Comparison of ENCODE assay signal across 8 cellular contexts in the genomic region with DNA sequence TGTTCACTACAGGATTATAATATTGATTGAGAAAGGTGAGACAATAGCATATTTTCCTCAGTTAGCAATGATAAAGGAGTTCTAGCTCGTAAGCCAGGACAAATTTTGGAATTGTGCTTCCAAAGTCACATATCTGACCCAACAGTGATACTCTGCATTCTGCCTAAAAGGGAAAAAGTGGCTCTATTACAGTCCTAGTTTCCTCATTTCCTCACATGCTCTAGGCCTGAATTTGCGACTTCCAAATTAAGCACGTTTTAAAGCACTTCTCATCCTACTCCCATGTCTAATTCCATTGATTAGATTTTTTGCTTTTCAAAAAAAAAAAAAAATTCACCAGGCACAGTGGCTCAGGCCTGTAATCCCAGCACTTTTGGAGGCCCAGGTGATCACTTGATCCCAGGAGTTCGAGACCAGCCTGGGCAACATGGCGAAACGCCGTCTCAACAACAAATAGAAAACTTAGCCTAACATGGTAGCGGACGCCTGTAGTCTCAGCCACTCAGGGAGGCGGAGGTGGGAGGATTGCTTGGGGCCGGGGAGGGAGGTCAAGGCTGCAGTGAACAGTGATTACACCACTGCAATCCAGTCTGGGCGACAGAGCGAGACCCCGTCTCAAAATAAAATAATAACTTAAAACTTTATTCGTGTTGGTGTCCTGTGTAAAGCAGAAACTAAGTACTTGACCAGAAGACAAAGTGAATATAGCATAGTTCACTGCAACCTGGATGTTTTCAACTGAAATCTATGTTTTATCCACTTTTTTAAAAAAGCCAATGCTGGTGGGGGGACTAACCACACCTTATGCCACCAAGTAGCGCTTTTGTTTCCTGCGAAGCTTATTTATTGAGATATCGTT. TPM values are rescaled to one million over a fixed set of nuclear protein-coding genes. Genes with fewer than 3 reads are reported as not detected.
A peak's percentile ranks its signal among the peaks of the same experiment; 100 is the strongest.
DNase-seq lines count a peak whose midpoint lies in the region; ATAC-seq and TF ChIP-seq lines count a peak whose summit lies in the region.

No MANE protein-coding gene starts in this region.

- intact Hi-C loops in CD8-positive, alpha-beta T cell (cut with DNase I, micrococcal nuclease), result loop anchor here in 1 of 2 experiments (10.0 kb wide), 1 partner anchor 54 kb away; no protein-coding TSS in a partner anchor
- intact Hi-C loops in adrenal gland (cut with DNase I), result no loop called here
- intact Hi-C loops in lower leg skin (cut with DNase I; ENCODE audit: low total_unique reads), result no loop called here
- intact Hi-C loops in vagina (cut with DNase I), result no loop called here

- POLR2A ChIA-PET in CD8-positive, alpha-beta T cell (lab: Charles Lee), result interaction anchor here (0.6 to 3.1 kb wide), 8 partner anchors 9 to 262 kb away, joined by 3 to 98 read pairs (median 8); a partner anchor contains a TSS

- H3K9me3 ChIP-seq in CD8-positive, alpha-beta T cell (ENCODE audit: low read length), result no peaks in the 10 kb centered on the region
- H3K9me3 ChIP-seq in adrenal gland (replicated peaks in 1 of 3) (no peaks in the 10 kb centered on the region), vagina (no peaks in the 10 kb centered on the region)

- peaks cover 19% of the 10 kb centered on the region for H3K36me3 Mint-ChIP-seq in CD8-positive, alpha-beta T cell

- H3K27me3 ChIP-seq in CD8-positive, alpha-beta T cell (ENCODE audit: insufficient read depth, low read length), result no peaks in the 10 kb centered on the region
- no peaks in the 10 kb centered on the region for H3K27me3 ChIP-seq in adrenal gland
- H3K27me3 ChIP-seq in vagina, result no peaks in the 10 kb centered on the region

- no peaks in the 10 kb centered on the region for H3K27me3 Mint-ChIP-seq in CD8-positive, alpha-beta T cell (ENCODE audit: low read depth)

- no peaks in the 10 kb centered on the region for H3K36me3 ChIP-seq in CD8-positive, alpha-beta T cell (ENCODE audit: insufficient read depth, low read length)
- H3K36me3 ChIP-seq in adrenal gland (replicated peaks in 1 of 2) (no peaks in the 10 kb centered on the region), vagina (no peaks in the 10 kb centered on the region)

- H3K27ac ChIP-seq in CD8-positive, alpha-beta T cell (ENCODE audit: low read depth, low read length), result peak overlapping the region; percentile 98
- H3K27ac ChIP-seq in adrenal gland (peak overlapping the region in 3 of 5 donors; percentile 98 to 100 (median 98)), vagina (peak overlapping the region; percentile 98)

- H3K4me1 Mint-ChIP-seq in CD8-positive, alpha-beta T cell (ENCODE audit: low read depth), result peaks cover 45% of the 10 kb centered on the region

- TF ChIP-seq POLR2A in adrenal gland (IDR thresholded peaks at IDR 0.05) (no peak), lower leg skin (IDR thresholded peaks at IDR 0.05) (no peak), vagina (IDR thresholded peaks at IDR 0.05) (no peak)

- CTCF ChIA-PET in CD8-positive, alpha-beta T cell (lab: Charles Lee), result interaction anchor here (4.1 kb wide), 1 partner anchor 12 kb away, joined by 83 read pairs; a partner anchor contains a TSS

- H3K4me3 Mint-ChIP-seq in CD8-positive, alpha-beta T cell, result peak overlapping the region; percentile 95

- H3K4me3 ChIP-seq in CD8-positive, alpha-beta T cell (ENCODE audit: low read depth, low read length), result peak overlapping the region; percentile 88
- H3K4me3 ChIP-seq in adrenal gland, result peak overlapping the region in 2 of 4 donors; percentile 81 to 100
- H3K4me3 ChIP-seq in lower leg skin (ENCODE audit: low read depth, poor library complexity, severe bottlenecking), result peak overlapping the region; percentile 89
- peak overlapping the region; percentile 84 to 99 for H3K4me3 ChIP-seq in vagina

- H3K4me1 ChIP-seq in CD8-positive, alpha-beta T cell (ENCODE audit: insufficient read depth, low read length), result peaks cover 24% of the 10 kb centered on the region
- peaks cover 9% of the 10 kb centered on the region in 2 donors for H3K4me1 ChIP-seq in adrenal gland (replicated peaks in 1 of 2)
- peaks cover 35% of the 10 kb centered on the region for H3K4me1 ChIP-seq in vagina

- WGBS in adrenal gland, 4 donors, result 50 to 62% (median 52%) methylated on average over 18 of the region's 18 CpGs
- WGBS in lower leg skin, 2 donors, result 67 to 68% methylated on average over 18 of the region's 18 CpGs

- no peak for ATAC-seq in CD8-positive, alpha-beta T cell
- ATAC-seq in HG02938 (IDR thresholded peaks at IDR 0.05; ENCODE audit: unreplicated experiment), result no peak

- H3K27ac Mint-ChIP-seq in CD8-positive, alpha-beta T cell, result peak overlapping the region; percentile 98

- no peak for TF ChIP-seq CTCF in CD8-positive, alpha-beta T cell (IDR thresholded peaks at IDR 0.05)
- TF ChIP-seq CTCF in adrenal gland (IDR thresholded peaks at IDR 0.05) (no peak), lower leg skin (IDR thresholded peaks at IDR 0.05) (no peak), vagina (IDR thresholded peaks at IDR 0.05) (no peak)

- DNase-seq in CD8-positive, alpha-beta T cell, result no peak
- DNase-seq in HT-29 (ENCODE audit: low spot score), result peak; percentile 36
- DNase-seq in adrenal gland, result peak in 3 of 7 donors; percentile 7 to 30 (median 25)
- DNase-seq in lower leg skin (ENCODE audit: low spot score in 2 of 2), result no peak
- no peak for DNase-seq in vagina (ENCODE audit: extremely low spot score in 2 of 2)
- DNase-seq in NCI-H1092 treated with DMSO at 0.1 percent for 48 hours (lab: John Stamatoyannopoulos, UW), result no peak
- DNase-seq in GM19238 (ENCODE audit: insufficient read length, low spot score), result no peak

- H3K9me3 Mint-ChIP-seq in CD8-positive, alpha-beta T cell, result no peaks in the 10 kb centered on the region

RNA-seq across cellular contexts. Expression of a gene that starts 1.5 kb away (rescaled TPM):
- 10 to 100 TPM; 37.3 to 38.8 TPM for total RNA-seq in CD8-positive, alpha-beta T cell
- total RNA-seq in HT-29 (2014; rRNA removed; shearing (Covaris generic)), result 3.3 and 4.2 TPM in 2 replicates
- total RNA-seq in adrenal gland (10 to 100 TPM in 5 of 8 donors, 1 to 10 TPM in 3; 6.7 to 14.1 (median 11.0) TPM), lower leg skin (10 to 100 TPM; 11.8 to 18.5 (median 17.1) TPM), vagina (16.0 TPM)
- 10 to 100 TPM in 2 of 3 donors, 1 to 10 TPM in 1; 9.4 to 16.8 (median 13.4) TPM for polyA plus RNA-seq in adrenal gland

RNA-seq across cellular contexts. Expression of a gene that starts 13.2 kb away (rescaled TPM):
- total RNA-seq in CD8-positive, alpha-beta T cell, result 10 to 100 TPM; 34.5 to 41.1 TPM
- total RNA-seq in HT-29 (2014; rRNA removed; shearing (Covaris generic)), result 23.4 and 26.3 TPM in 2 replicates
- total RNA-seq in adrenal gland (10 to 100 TPM in 4 of 8 donors, 1 to 10 TPM in 4; 2.6 to 53.4 (median 15.3) TPM), lower leg skin (1 to 10 TPM; 1.7 to 8.4 (median 5.3) TPM), vagina (4.4 TPM)
- 100 to 1,000 TPM in 1 of 3 donors, 10 to 100 TPM in 2; 12.2 to 104 (median 13.3) TPM for polyA plus RNA-seq in adrenal gland
